ENCODE assay signal across 1 cellular context in the genomic region with DNA sequence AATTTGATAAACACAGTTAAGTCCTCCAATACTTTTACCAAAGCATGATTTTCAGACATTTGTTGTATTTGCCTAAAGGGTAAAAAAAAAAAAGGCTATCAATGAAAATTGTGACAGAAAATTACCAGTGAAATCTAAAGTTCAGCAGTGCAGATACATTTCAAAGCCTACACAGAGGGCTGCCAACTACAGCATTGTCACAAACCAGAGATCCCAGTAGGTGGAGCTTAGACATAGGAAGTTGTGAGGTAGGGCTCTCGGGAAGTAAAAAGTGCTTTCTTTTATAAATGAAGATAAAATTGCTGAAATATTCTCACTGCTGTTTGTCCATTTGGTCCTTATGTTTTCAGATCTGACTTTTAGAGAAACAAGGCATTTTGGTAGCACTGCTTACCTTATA.
TF ChIP-seq lines count a peak whose summit lies in the region.

No MANE protein-coding gene starts in this region.

TF ChIP-seq in GM23338, 12 proteins besides CTCF, POLR2A, EP300 and RAD21:
- TF ChIP-seq, protein P1, sequence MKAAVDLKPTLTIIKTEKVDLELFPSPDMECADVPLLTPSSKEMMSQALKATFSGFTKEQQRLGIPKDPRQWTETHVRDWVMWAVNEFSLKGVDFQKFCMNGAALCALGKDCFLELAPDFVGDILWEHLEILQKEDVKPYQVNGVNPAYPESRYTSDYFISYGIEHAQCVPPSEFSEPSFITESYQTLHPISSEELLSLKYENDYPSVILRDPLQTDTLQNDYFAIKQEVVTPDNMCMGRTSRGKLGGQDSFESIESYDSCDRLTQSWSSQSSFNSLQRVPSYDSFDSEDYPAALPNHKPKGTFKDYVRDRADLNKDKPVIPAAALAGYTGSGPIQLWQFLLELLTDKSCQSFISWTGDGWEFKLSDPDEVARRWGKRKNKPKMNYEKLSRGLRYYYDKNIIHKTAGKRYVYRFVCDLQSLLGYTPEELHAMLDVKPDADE (IDR thresholded peaks at IDR 0.05) = no peak
- TF ChIP-seq, protein P2, sequence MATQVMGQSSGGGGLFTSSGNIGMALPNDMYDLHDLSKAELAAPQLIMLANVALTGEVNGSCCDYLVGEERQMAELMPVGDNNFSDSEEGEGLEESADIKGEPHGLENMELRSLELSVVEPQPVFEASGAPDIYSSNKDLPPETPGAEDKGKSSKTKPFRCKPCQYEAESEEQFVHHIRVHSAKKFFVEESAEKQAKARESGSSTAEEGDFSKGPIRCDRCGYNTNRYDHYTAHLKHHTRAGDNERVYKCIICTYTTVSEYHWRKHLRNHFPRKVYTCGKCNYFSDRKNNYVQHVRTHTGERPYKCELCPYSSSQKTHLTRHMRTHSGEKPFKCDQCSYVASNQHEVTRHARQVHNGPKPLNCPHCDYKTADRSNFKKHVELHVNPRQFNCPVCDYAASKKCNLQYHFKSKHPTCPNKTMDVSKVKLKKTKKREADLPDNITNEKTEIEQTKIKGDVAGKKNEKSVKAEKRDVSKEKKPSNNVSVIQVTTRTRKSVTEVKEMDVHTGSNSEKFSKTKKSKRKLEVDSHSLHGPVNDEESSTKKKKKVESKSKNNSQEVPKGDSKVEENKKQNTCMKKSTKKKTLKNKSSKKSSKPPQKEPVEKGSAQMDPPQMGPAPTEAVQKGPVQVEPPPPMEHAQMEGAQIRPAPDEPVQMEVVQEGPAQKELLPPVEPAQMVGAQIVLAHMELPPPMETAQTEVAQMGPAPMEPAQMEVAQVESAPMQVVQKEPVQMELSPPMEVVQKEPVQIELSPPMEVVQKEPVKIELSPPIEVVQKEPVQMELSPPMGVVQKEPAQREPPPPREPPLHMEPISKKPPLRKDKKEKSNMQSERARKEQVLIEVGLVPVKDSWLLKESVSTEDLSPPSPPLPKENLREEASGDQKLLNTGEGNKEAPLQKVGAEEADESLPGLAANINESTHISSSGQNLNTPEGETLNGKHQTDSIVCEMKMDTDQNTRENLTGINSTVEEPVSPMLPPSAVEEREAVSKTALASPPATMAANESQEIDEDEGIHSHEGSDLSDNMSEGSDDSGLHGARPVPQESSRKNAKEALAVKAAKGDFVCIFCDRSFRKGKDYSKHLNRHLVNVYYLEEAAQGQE (IDR thresholded peaks at IDR 0.05; ENCODE audit: unreplicated experiment) = no peak
- TF ChIP-seq ZNF331 (CRISPR knock-in tag; IDR thresholded peaks at IDR 0.05; ENCODE audit: low read depth) (no peak), JUNB (IDR thresholded peaks at IDR 0.05; ENCODE audit: unreplicated experiment) (no peak), NANOG (IDR thresholded peaks at IDR 0.05; ENCODE audit: borderline replicate concordance) (no peak), STAT1 (IDR thresholded peaks at IDR 0.05; ENCODE audit: unreplicated experiment) (no peak), CREB1 (CRISPR knock-in tag; IDR thresholded peaks at IDR 0.05; ENCODE audit: low read depth) (no peak), EZH2 (IDR thresholded peaks at IDR 0.05; ENCODE audit: low read depth, unreplicated experiment) (no peak), POLR2AphosphoS5 (IDR thresholded peaks at IDR 0.05; ENCODE audit: low read depth) (no peak), EZH2phosphoT487 (IDR thresholded peaks at IDR 0.05; ENCODE audit: unreplicated experiment) (no peak), ZNF114 (CRISPR knock-in tag; IDR thresholded peaks at IDR 0.05) (no peak)
- TF ChIP-seq, protein P3, sequence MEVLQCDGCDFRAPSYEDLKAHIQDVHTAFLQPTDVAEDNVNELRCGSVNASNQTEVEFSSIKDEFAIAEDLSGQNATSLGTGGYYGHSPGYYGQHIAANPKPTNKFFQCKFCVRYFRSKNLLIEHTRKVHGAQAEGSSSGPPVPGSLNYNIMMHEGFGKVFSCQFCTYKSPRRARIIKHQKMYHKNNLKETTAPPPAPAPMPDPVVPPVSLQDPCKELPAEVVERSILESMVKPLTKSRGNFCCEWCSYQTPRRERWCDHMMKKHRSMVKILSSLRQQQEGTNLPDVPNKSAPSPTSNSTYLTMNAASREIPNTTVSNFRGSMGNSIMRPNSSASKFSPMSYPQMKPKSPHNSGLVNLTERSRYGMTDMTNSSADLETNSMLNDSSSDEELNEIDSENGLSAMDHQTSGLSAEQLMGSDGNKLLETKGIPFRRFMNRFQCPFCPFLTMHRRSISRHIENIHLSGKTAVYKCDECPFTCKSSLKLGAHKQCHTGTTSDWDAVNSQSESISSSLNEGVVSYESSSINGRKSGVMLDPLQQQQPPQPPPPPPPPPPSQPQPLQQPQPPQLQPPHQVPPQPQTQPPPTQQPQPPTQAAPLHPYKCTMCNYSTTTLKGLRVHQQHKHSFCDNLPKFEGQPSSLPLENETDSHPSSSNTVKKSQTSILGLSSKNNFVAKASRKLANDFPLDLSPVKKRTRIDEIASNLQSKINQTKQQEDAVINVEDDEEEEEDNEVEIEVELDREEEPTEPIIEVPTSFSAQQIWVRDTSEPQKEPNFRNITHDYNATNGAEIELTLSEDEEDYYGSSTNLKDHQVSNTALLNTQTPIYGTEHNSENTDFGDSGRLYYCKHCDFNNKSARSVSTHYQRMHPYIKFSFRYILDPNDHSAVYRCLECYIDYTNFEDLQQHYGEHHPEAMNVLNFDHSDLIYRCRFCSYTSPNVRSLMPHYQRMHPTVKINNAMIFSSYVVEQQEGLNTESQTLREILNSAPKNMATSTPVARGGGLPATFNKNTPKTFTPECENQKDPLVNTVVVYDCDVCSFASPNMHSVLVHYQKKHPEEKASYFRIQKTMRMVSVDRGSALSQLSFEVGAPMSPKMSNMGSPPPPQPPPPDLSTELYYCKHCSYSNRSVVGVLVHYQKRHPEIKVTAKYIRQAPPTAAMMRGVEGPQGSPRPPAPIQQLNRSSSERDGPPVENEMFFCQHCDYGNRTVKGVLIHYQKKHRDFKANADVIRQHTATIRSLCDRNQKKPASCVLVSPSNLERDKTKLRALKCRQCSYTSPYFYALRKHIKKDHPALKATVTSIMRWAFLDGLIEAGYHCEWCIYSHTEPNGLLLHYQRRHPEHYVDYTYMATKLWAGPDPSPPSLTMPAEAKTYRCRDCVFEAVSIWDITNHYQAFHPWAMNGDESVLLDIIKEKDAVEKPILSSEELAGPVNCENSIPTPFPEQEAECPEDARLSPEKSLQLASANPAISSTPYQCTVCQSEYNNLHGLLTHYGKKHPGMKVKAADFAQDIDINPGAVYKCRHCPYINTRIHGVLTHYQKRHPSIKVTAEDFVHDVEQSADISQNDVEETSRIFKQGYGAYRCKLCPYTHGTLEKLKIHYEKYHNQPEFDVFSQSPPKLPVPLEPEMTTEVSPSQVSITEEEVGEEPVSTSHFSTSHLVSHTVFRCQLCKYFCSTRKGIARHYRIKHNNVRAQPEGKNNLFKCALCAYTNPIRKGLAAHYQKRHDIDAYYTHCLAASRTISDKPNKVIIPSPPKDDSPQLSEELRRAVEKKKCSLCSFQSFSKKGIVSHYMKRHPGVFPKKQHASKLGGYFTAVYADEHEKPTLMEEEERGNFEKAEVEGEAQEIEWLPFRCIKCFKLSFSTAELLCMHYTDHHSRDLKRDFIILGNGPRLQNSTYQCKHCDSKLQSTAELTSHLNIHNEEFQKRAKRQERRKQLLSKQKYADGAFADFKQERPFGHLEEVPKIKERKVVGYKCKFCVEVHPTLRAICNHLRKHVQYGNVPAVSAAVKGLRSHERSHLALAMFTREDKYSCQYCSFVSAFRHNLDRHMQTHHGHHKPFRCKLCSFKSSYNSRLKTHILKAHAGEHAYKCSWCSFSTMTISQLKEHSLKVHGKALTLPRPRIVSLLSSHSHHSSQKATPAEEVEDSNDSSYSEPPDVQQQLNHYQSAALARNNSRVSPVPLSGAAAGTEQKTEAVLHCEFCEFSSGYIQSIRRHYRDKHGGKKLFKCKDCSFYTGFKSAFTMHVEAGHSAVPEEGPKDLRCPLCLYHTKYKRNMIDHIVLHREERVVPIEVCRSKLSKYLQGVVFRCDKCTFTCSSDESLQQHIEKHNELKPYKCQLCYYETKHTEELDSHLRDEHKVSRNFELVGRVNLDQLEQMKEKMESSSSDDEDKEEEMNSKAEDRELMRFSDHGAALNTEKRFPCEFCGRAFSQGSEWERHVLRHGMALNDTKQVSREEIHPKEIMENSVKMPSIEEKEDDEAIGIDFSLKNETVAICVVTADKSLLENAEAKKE (CRISPR knock-in tag; IDR thresholded peaks at IDR 0.05) = no peak
